1 cellular context compared by ENCODE assay signal in the genomic region with DNA sequence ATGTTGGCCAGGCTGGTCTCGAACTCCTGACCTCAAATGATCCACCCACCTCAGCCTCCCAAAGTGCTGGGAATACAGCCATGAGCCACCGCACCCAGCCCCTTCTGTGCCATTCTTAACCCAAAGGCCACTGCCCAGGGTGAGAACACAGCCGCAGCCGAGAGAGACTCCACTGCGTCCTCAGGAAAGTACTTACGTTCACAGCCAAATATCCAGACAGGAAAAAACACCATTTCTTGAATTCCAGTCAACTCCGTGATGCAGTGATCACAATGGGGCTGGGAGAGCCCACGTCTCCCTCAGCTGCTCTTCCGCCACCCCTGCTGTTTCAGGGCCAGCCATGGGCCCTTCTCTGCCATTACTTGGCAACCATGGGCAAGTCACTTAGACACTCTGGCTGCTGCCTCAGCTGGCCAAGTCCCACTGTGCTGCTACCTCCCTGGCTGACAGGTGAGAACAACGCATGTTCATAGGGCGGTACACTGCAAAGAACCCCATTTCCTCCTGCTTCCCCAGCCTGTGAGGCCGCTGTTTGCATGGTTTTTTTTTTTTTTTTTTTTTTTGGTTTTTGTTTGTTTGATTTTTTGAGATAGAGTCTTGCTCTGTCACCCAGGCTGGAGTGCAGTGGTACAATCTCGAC.
TF ChIP-seq lines count a peak whose summit lies in the region.

No MANE protein-coding gene starts in this region.

TF ChIP-seq in endothelial cell of umbilical vein, 7 proteins besides CTCF, POLR2A, EP300 and RAD21:
- no peak for TF ChIP-seq FOS (IDR thresholded peaks at IDR 0.05; ENCODE audit: borderline replicate concordance, insufficient read depth, low read length)
- no peak for TF ChIP-seq POLR2AphosphoS5 (IDR thresholded peaks at IDR 0.05; ENCODE audit: insufficient read depth, low read depth, low read length)
- no peak for TF ChIP-seq EZH2 (IDR thresholded peaks at IDR 0.05; ENCODE audit: borderline replicate concordance, low read depth, low read length, severe bottlenecking)
- TF ChIP-seq MYC (IDR thresholded peaks at IDR 0.05; ENCODE audit: low read depth, low read length), result no peak
- TF ChIP-seq, protein P1, sequence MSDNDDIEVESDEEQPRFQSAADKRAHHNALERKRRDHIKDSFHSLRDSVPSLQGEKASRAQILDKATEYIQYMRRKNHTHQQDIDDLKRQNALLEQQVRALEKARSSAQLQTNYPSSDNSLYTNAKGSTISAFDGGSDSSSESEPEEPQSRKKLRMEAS (IDR thresholded peaks at IDR 0.05; ENCODE audit: insufficient read depth, insufficient read length), result no peak
